In genomic region chr1:207067185-207067584, GRCh38 we compare ENCODE assay signal across 1 cellular context.
TF ChIP-seq lines count a peak whose summit lies in the region.

No MANE protein-coding gene starts in this region.

TF ChIP-seq in HepG2, 621 proteins besides CTCF, POLR2A, EP300 and RAD21:
- no peak for TF ChIP-seq ZNF335 (CRISPR knock-in tag; IDR thresholded peaks at IDR 0.05)
- TF ChIP-seq RERE (CRISPR knock-in tag; IDR thresholded peaks at IDR 0.05; ENCODE audit: low read depth), result no peak
- TF ChIP-seq TSC22D2 (CRISPR knock-in tag; IDR thresholded peaks at IDR 0.05; ENCODE audit: borderline replicate concordance), result no peak
- no peak for TF ChIP-seq ZNF652 (CRISPR knock-in tag; IDR thresholded peaks at IDR 0.05; ENCODE audit: borderline replicate concordance, low read depth)
- no peak for TF ChIP-seq KLF6 (CRISPR knock-in tag; IDR thresholded peaks at IDR 0.05)
- no peak for TF ChIP-seq ARHGAP35 (CRISPR knock-in tag; IDR thresholded peaks at IDR 0.05; ENCODE audit: borderline replicate concordance)
- TF ChIP-seq ZNF749 (CRISPR knock-in tag; IDR thresholded peaks at IDR 0.05; ENCODE audit: borderline replicate concordance), result no peak
- TF ChIP-seq ZNF550 (CRISPR knock-in tag; IDR thresholded peaks at IDR 0.05; ENCODE audit: borderline replicate concordance), result no peak
- no peak for TF ChIP-seq ZNF24 (IDR thresholded peaks at IDR 0.05)
- no peak for TF ChIP-seq ZNF136 (CRISPR knock-in tag; IDR thresholded peaks at IDR 0.05; ENCODE audit: low read depth)
- TF ChIP-seq ZNF513 (CRISPR knock-in tag; conservative IDR thresholded peaks at IDR 0.05), result no peak
- TF ChIP-seq ZNF629 (CRISPR knock-in tag; conservative IDR thresholded peaks at IDR 0.05), result no peak
